ENCODE assay signal across 17 cellular contexts in the genomic region with DNA sequence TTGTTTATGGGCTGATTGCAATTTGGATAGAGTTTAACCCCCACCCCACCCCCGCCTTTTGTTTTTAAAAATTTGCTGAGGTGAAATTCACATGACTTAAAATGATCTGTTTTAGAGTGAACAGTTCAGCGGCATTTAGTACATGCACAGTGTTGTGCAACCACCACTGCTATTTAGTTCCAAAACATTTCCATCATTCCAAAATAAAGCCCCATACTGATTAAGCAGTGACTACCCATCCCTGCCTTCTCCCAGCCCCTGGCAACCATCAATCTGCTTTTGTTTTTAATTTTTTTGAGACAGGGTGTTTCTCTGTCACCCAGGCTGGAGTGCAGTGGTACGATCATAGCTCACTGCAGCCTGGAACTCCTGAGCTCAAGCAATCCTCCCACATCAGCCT.
A peak's percentile ranks its signal among the peaks of the same experiment; 100 is the strongest.
DNase-seq lines count a peak whose midpoint lies in the region; ATAC-seq and TF ChIP-seq lines count a peak whose summit lies in the region.
"Had no signal": no experiment of that assay in that cellular context is flagged by ENCODE, and none has a peak within 500 bp of the region (broad histone marks: within the 10 kb centered on the region; RNA-seq: fewer than 3 reads in every experiment).

No MANE protein-coding gene starts in this region.

- H3K9me3 Mint-ChIP-seq in CD4-positive, alpha-beta memory T cell: peaks cover 0 to 2% (median 0%) of the 10 kb centered on the region in 8 donors
- no peaks in the 10 kb centered on the region for H3K9me3 Mint-ChIP-seq in osteocyte (ENCODE audit: unreplicated experiment)

- H3K4me1 Mint-ChIP-seq in CD4-positive, alpha-beta memory T cell: peaks cover 37 to 61% (median 54%) of the 10 kb centered on the region in 4 donors
- H3K4me1 Mint-ChIP-seq in T-helper 17 cell: peaks cover 50% of the 10 kb centered on the region
- no peaks in the 10 kb centered on the region for H3K4me1 Mint-ChIP-seq in osteocyte (ENCODE audit: unreplicated experiment)

- no peaks in the 10 kb centered on the region for H3F3A ChIP-seq in PC-9 (ENCODE audit: insufficient read depth, low read depth)

- H3K79me2 ChIP-seq in PC-9 (ENCODE audit: low read depth): no peaks in the 10 kb centered on the region

- no peaks in the 10 kb centered on the region for H3K36me3 ChIP-seq in CD4-positive, alpha-beta memory T cell (ENCODE audit: insufficient read depth, low read length)
- no peaks in the 10 kb centered on the region for H3K36me3 ChIP-seq in PC-9 (ENCODE audit: low read depth)

- no peak overlapping the region for H2AFZ ChIP-seq in PC-9

- H3K27me3 Mint-ChIP-seq in CD4-positive, alpha-beta memory T cell: no peaks in the 10 kb centered on the region
- H3K27me3 Mint-ChIP-seq in T-helper 17 cell (no peaks in the 10 kb centered on the region), osteocyte (ENCODE audit: unreplicated experiment) (no peaks in the 10 kb centered on the region)

- CTCF ChIA-PET in CD4-positive, alpha-beta memory T cell (lab: Charles Lee; ENCODE audit: partially characterized antibody): interaction anchor here (0.7 to 2.5 kb wide), 3 partner anchors 11 to 181 kb away, joined by 4 to 14 read pairs (median 4); no protein-coding TSS in a partner anchor
- CTCF ChIA-PET in PC-9 (lab: Charles Lee): interaction anchor here (0.6 kb wide), 1 partner anchor 19 kb away, joined by 12 read pairs; no protein-coding TSS in a partner anchor

- H4K20me1 ChIP-seq in PC-9 (ENCODE audit: insufficient read depth): no peaks in the 10 kb centered on the region

- H3K27ac Mint-ChIP-seq in CD4-positive, alpha-beta memory T cell: peak overlapping the region in 6 of 7 donors; percentile 55 to 88 (median 80)
- no peak overlapping the region for H3K27ac Mint-ChIP-seq in T-helper 17 cell
- H3K27ac Mint-ChIP-seq in osteocyte (ENCODE audit: unreplicated experiment): no peak overlapping the region

- intact Hi-C loops in CD4-positive, alpha-beta memory T cell (cut with micrococcal nuclease): loop anchor here (1.0 kb wide), 1 partner anchor 181 kb away; no protein-coding TSS in a partner anchor
- intact Hi-C loops in PC-9 (cut with micrococcal nuclease; ENCODE audit: unreplicated experiment): no loop called here

- peaks cover 29% of the 10 kb centered on the region for H3K4me1 ChIP-seq in CD4-positive, alpha-beta memory T cell (ENCODE audit: insufficient read depth, low read length)
- H3K4me1 ChIP-seq in PC-9 (replicated peaks; ENCODE audit: insufficient read depth): no peaks in the 10 kb centered on the region

- no peaks in the 10 kb centered on the region for H3K9me2 ChIP-seq in PC-9 (ENCODE audit: insufficient read depth)

- no peak overlapping the region for H3K27ac ChIP-seq in CD4-positive, alpha-beta memory T cell (ENCODE audit: low read depth, low read length)
- H3K27ac ChIP-seq in PC-9: no peak overlapping the region

- H3K4me2 ChIP-seq in PC-9: no peak overlapping the region

- peaks cover 7 to 9% of the 10 kb centered on the region in 2 donors for H3K36me3 Mint-ChIP-seq in CD4-positive, alpha-beta memory T cell
- H3K36me3 Mint-ChIP-seq in T-helper 17 cell (ENCODE audit: low read depth) (no peaks in the 10 kb centered on the region), osteocyte (ENCODE audit: unreplicated experiment) (no peaks in the 10 kb centered on the region)

- DNase-seq in activated CD8-positive, alpha-beta memory T cell treated with anti-CD3 and anti-CD28 coated beads for 24 hours: peak; percentile 17
- DNase-seq in activated CD8-positive, alpha-beta memory T cell treated with anti-CD3 and anti-CD28 coated beads, Interleukin-2, amount 50 U/mL, for 48 hours: no peak
- DNase-seq in CD4-positive, alpha-beta memory T cell: no peak
- DNase-seq in T-helper 17 cell (no peak), osteocyte (ENCODE audit: extremely low spot score, unreplicated experiment) (peak; percentile 4), dedifferentiated amniotic fluid mesenchymal stem cell (ENCODE audit: extremely low spot score) (no peak), PC-9 (no peak), NCI-H226 (no peak)
- DNase-seq: 8988T, C1 segment of cervical spinal cord, DMS53, HCEC 1CT, MM.1S, NCI-H1105 treated with DMSO at 0.1 percent for 48 hours, NCI-H187, NCI-H446 treated with DMSO at 0.1 percent for 48 hours, NCI-H748 treated with DMSO at 0.1 percent for 48 hours had no signal

- no peak overlapping the region for H3K4me3 ChIP-seq in CD4-positive, alpha-beta memory T cell (ENCODE audit: low read length in 2 of 2)
- H3K4me3 ChIP-seq in PC-9: no peak overlapping the region

- no peak for TF ChIP-seq CTCF in osteocyte (IDR thresholded peaks at IDR 0.05)
- TF ChIP-seq CTCF in PC-9 (conservative IDR thresholded peaks at IDR 0.05): no peak

- POLR2A ChIA-PET in CD4-positive, alpha-beta memory T cell (lab: Charles Lee; ENCODE audit: partially characterized antibody): no interaction called here
- POLR2A ChIA-PET in PC-9 (lab: Charles Lee; ENCODE audit: unreplicated experiment): no interaction called here

- peak overlapping the region in 2 of 8 donors; percentile 20 to 44 for H3K4me3 Mint-ChIP-seq in CD4-positive, alpha-beta memory T cell
- H3K4me3 Mint-ChIP-seq in T-helper 17 cell (peak overlapping the region; percentile 88), osteocyte (ENCODE audit: unreplicated experiment) (no peak overlapping the region)

- no TSS peak for BruUV-seq in PC-9 (replicated peaks; lab: Mats Ljungman, UMichigan)

- no peaks in the 10 kb centered on the region for H3K27me3 ChIP-seq in CD4-positive, alpha-beta memory T cell (ENCODE audit: insufficient read depth, low read length)
- peaks cover 25% of the 10 kb centered on the region for H3K27me3 ChIP-seq in PC-9 (ENCODE audit: insufficient read depth, low read depth)

- H3K9me3 ChIP-seq in CD4-positive, alpha-beta memory T cell (ENCODE audit: control insufficient read depth in 1 of 2, low read length in 2 of 2): no peaks in the 10 kb centered on the region
- no peaks in the 10 kb centered on the region for H3K9me3 ChIP-seq in T-helper 17 cell (ENCODE audit: control insufficient read depth, low read length, poor library complexity, severe bottlenecking)
- H3K9me3 ChIP-seq in PC-9 (ENCODE audit: insufficient read depth, low read depth): no peaks in the 10 kb centered on the region

- ATAC-seq in T-helper 17 cell: no peak

Comparison
In these comparisons a context has a peak if more than half of its experiments do, and no peak if none do; other contexts are left out.
1. DNase-seq: peak in activated CD8-positive, alpha-beta memory T cell treated with anti-CD3 and anti-CD28 coated beads for 24 hours (single experiment) and osteocyte (single experiment); none in activated CD8-positive, alpha-beta memory T cell treated with anti-CD3 and anti-CD28 coated beads, Interleukin-2, amount 50 U/mL, for 48 hours (single experiment), CD4-positive, alpha-beta memory T cell (0 of 5), T-helper 17 cell (0 of 3), dedifferentiated amniotic fluid mesenchymal stem cell (single experiment), PC-9 (0 of 2) and NCI-H226 (single experiment).
2. H3K27ac Mint-ChIP-seq: peak in CD4-positive, alpha-beta memory T cell (6 of 7); none in T-helper 17 cell (single experiment) and osteocyte (single experiment).